ENCODE assay signal across 24 cellular contexts in genomic region chr19:28244966-28245365, GRCh38.
"Had no signal": no experiment of that assay in that cellular context is flagged by ENCODE, and none has a peak within 500 bp of the region (broad histone marks: within the 10 kb centered on the region; RNA-seq: fewer than 3 reads in every experiment).

No MANE protein-coding gene starts in this region.

- H3K36me3 ChIP-seq: left ventricle myocardium inferior, pancreas, prostate gland, suprapubic skin, thoracic aorta, tibial artery, upper lobe of right lung had no signal

- H3K27ac ChIP-seq: left ventricle myocardium inferior, pancreas, prostate gland, skin epidermis, suprapubic skin, thoracic aorta, tibial artery, upper lobe of right lung had no signal

- DNase-seq: hypothalamus; immature natural killer cell; kidney; left colon; left ventricle myocardium inferior; naive thymus-derived CD8-positive, alpha-beta T cell; nucleus accumbens; pancreas; posterior cingulate gyrus; retina; right cardiac atrium; stimulated activated CD4-positive, alpha-beta T cell treated with anti-CD3 and anti-CD28 coated beads, Interleukin-12 subunit alpha, Interleukin-12 subunit beta, amount 100 ng/mL, for 4 hours; stimulated activated CD4-positive, alpha-beta T cell treated with anti-CD3 and anti-CD28 coated beads, Interleukin-15, amount 100 ng/mL, for 24 hours; stimulated activated CD4-positive, alpha-beta T cell treated with anti-CD3 and anti-CD28 coated beads, Interleukin-2, amount 100 ng/mL, for 24 hours; stimulated activated CD4-positive, alpha-beta T cell treated with anti-CD3 and anti-CD28 coated beads, Interleukin-4, amount 100 ng/mL, for 1 hour; stimulated activated naive B cell treated with anti-CD40 and anti-IgM and Interleukin-4, amounts not matched to agents 10 μg/mL and 1 μg/mL and 100 μg/mL, for 72 hours; tibial artery; trophoblast cell; upper lobe of right lung had no signal

- H3K4me3 ChIP-seq: left ventricle myocardium inferior, pancreas, prostate gland, skin epidermis, suprapubic skin, thoracic aorta, tibial artery, upper lobe of right lung had no signal

- ATAC-seq: left colon; naive thymus-derived CD8-positive, alpha-beta T cell; pancreas; right cardiac atrium; sciatic nerve; stimulated activated naive B cell treated with anti-CD40 and anti-IgM and Interleukin-4, amounts not matched to agents 10 μg/mL and 1 μg/mL and 100 μg/mL, for 72 hours; upper lobe of right lung had no signal

- H3K27me3 ChIP-seq: pancreas, suprapubic skin, tibial artery had no signal

- H3K9me3 ChIP-seq: left ventricle myocardium inferior, pancreas, prostate gland, suprapubic skin, thoracic aorta, tibial artery, upper lobe of right lung had no signal

- H3K4me1 ChIP-seq: left ventricle myocardium inferior, pancreas, prostate gland, tibial artery, upper lobe of right lung had no signal
